Comparison of ENCODE assay signal across 9 cellular contexts in the genomic region with DNA sequence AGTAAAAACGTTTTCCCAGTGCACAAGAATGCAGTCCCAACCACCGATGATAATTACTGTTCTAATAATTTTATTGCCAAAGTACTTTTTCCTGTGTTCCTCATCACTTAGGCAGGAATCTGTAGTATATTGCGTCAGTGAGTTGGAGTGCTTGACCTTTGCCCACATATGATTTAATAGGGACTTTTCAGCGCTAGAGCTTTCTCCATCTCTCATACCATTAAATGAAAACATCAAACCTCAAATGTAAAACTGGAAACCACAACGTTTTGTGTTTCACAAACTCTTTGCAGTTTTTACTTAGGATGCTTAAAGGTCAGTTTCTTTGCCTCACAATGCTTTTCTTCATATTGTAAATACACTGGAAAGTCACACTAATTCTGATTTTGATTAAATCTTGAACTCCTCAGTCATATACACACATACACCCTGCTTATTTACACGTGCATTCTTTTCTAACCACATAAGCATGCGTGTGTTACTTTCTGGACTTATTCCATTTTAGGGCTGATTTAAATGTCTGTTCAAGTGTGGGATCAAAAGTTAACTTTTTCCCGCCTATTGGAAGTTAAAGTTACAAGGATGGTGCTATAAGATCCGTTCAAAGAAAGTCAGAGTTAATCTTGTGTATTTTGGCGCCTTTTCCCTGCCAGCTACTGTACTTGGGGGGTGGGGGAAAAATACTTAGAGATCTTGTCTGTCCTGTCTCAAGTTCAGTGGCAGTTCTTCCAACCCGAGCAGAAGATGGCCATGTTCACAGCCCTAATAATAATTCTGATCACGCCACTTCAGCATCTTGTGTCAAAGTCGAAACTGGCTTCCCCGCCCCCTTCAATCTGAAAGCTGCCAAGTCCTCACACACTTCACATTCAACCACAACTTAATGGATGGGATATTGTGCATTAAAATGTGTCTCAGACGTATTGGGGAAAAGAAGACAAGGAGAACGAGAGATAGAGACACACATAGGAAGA. TPM values are rescaled to one million over a fixed set of nuclear protein-coding genes. Genes with fewer than 3 reads are reported as not detected.
DNase-seq lines count a peak whose midpoint lies in the region; ATAC-seq, FAIRE-seq and TF ChIP-seq lines count a peak whose summit lies in the region.
"Had no signal": no experiment of that assay in that cellular context is flagged by ENCODE, and none has a peak within 500 bp of the region (broad histone marks: within the 10 kb centered on the region; RNA-seq: fewer than 3 reads in every experiment).

No MANE protein-coding gene starts in this region.

- H3K9me3 ChIP-seq in A549 (no peaks in the 10 kb centered on the region), SJCRH30 (replicated peaks) (no peaks in the 10 kb centered on the region), esophagus squamous epithelium (no peaks in the 10 kb centered on the region), osteoblast (ENCODE audit: low read depth, low read length) (no peaks in the 10 kb centered on the region)

- peak in 1 of 2 experiments; percentile 49; a peak in 1 of 5 replicates for TF ChIP-seq EP300 in A549 (IDR thresholded peaks at IDR 0.05)

- no peaks in the 10 kb centered on the region for H3K79me2 ChIP-seq in osteoblast (ENCODE audit: insufficient read depth, low read length)

- peak; percentile 32 to 66 for DNase-seq in A549 (ENCODE audit: low read depth in 1 of 2, low spot score in 1 of 2)
- peak; percentile 65 for DNase-seq in GM04504 (ENCODE audit: low read depth)
- peak; percentile 65 to 72 for DNase-seq in SJCRH30
- no peak for DNase-seq in esophagus squamous epithelium (lab: John Stamatoyannopoulos, UW)
- DNase-seq in osteoblast (ENCODE audit: insufficient read length, low spot score, missing footprints) = peak; percentile 73
- no peak for DNase-seq in GDM1 (lab: John Stamatoyannopoulos, UW)

- no peak for ATAC-seq in A549
- no peak for ATAC-seq in HG03442 (IDR thresholded peaks at IDR 0.05; ENCODE audit: unreplicated experiment)
- ATAC-seq in HG02588 (IDR thresholded peaks at IDR 0.05; ENCODE audit: unreplicated experiment) = no peak
- ATAC-seq: HCT116 had no signal

- POLR2A ChIA-PET in A549 (lab: Yijun Ruan, JAX) = no interaction called here

- no peak for TF ChIP-seq CTCF in A549 (IDR thresholded peaks at IDR 0.05)
- no peak for TF ChIP-seq CTCF in esophagus squamous epithelium (IDR thresholded peaks at IDR 0.05)
- TF ChIP-seq CTCF in osteoblast (IDR thresholded peaks at IDR 0.05; ENCODE audit: extremely low read depth, low read depth, low read length) = no peak

- H4K20me1 ChIP-seq in osteoblast (ENCODE audit: insufficient read depth, low read length) = no peaks in the 10 kb centered on the region

- CTCF ChIA-PET in A549 (lab: Yijun Ruan, JAX) = interaction anchor here (1.2 kb wide), 2 partner anchors 13 to 32 kb away, joined by 3 read pairs; no protein-coding TSS in a partner anchor

- H3K4me2 ChIP-seq in A549 = peak overlapping the region; percentile 95
- H3K4me2 ChIP-seq in osteoblast (ENCODE audit: insufficient read depth, low read length) = peak overlapping the region; percentile 86

- H3K27ac ChIP-seq in A549 = peak overlapping the region; percentile 94 to 99
- H3K27ac ChIP-seq in SJCRH30 = peak overlapping the region; percentile 97
- peak overlapping the region; percentile 94 to 99 (median 97) for H3K27ac ChIP-seq in esophagus squamous epithelium
- peak overlapping the region; percentile 76 for H3K27ac ChIP-seq in osteoblast (ENCODE audit: low read depth, low read length)

- 2% methylated on average over 16 of the region's 16 CpGs for WGBS in A549 (ENCODE audit: missing lambda C conversion rate)
- WGBS in esophagus squamous epithelium, 2 donors = 15 to 19% methylated on average over 16 of the region's 16 CpGs

- TF ChIP-seq RAD21 in A549 (conservative IDR thresholded peaks at IDR 0.05 in 1 of 2, IDR thresholded peaks at IDR 0.05 in 1 of 2) = no peak

- TF ChIP-seq POLR2A in A549 (IDR thresholded peaks at IDR 0.05; ENCODE audit: low read length) (no peak), esophagus squamous epithelium (IDR thresholded peaks at IDR 0.05) (no peak)

- H3K4me3 ChIP-seq in A549 (peak overlapping the region; percentile 60), SJCRH30 (peak overlapping the region; percentile 65), esophagus squamous epithelium (peak overlapping the region in 3 of 4 donors; percentile 66 to 87 (median 76)), osteoblast (ENCODE audit: insufficient read depth, low read length) (peak overlapping the region; percentile 79)

- intact Hi-C loops in esophagus squamous epithelium (cut with DNase I) = no loop called here

- H3K4me1 ChIP-seq in A549 (peaks cover 47% of the 10 kb centered on the region), SJCRH30 (peaks cover 21% of the 10 kb centered on the region), esophagus squamous epithelium (peaks cover 10 to 78% (median 10%) of the 10 kb centered on the region in 3 donors), osteoblast (ENCODE audit: insufficient read depth, low read length) (peaks cover 33% of the 10 kb centered on the region)

- peak; percentile 85 for FAIRE-seq in A549 (lab: Jason Lieb, UNC)

- no peaks in the 10 kb centered on the region for H3K36me3 ChIP-seq in SJCRH30
- no peaks in the 10 kb centered on the region for H3K36me3 ChIP-seq in esophagus squamous epithelium
- no peaks in the 10 kb centered on the region for H3K36me3 ChIP-seq in osteoblast (ENCODE audit: insufficient read depth, low read length)

- H3K27me3 ChIP-seq in SJCRH30 = no peaks in the 10 kb centered on the region
- no peaks in the 10 kb centered on the region for H3K27me3 ChIP-seq in esophagus squamous epithelium
- H3K27me3 ChIP-seq in osteoblast (ENCODE audit: insufficient read depth, low read length) = no peaks in the 10 kb centered on the region

- peak overlapping the region; percentile 30 for H2AFZ ChIP-seq in osteoblast (ENCODE audit: low read length)

TF ChIP-seq in A549, 52 proteins besides CTCF, POLR2A, EP300 and RAD21:
- TF ChIP-seq MYC (IDR thresholded peaks at IDR 0.05; ENCODE audit: borderline replicate concordance, low read length) (no peak), JUN (IDR thresholded peaks at IDR 0.05) (peak in 1 of 2 experiments; percentile 37; a peak in 1 of 5 replicates), MAFK (IDR thresholded peaks at IDR 0.05; ENCODE audit: partially characterized antibody) (no peak), ZC3H11A (IDR thresholded peaks at IDR 0.05) (no peak), CBX8 (IDR thresholded peaks at IDR 0.05) (no peak), FOSL2 (IDR thresholded peaks at IDR 0.05) (no peak), FOSL2 (CRISPR knock-in tag; IDR thresholded peaks at IDR 0.05) (no peak), JUNB (IDR thresholded peaks at IDR 0.05) (peak; percentile 35), CEBPB (IDR thresholded peaks at IDR 0.05) (peak; percentile 76 to 92), RFX5 (IDR thresholded peaks at IDR 0.05) (no peak), GATA3 (IDR thresholded peaks at IDR 0.05; ENCODE audit: borderline replicate concordance) (no peak; the same call in 1 of the 2 replicates)
TF ChIP-seq in A549: peak in this region for 3.

RNA-seq across cellular contexts. Expression of a gene that starts 6.6 kb away (rescaled TPM):
- 21.7 and 27.1 TPM in 2 replicates for polyA plus RNA-seq in A549 (2011; rRNA removed)
- 7.4 and 8.2 TPM in 2 replicates for polyA plus RNA-seq in A549 (2012; cell fraction: cytosol; rRNA removed)
- 7.4 and 11.4 TPM in 2 replicates for polyA plus RNA-seq in A549 (2012; cell fraction: nucleus; rRNA removed)
- polyA plus RNA-seq in A549 (2017; fragmentation: RNase III; extraction: RNeasy Plus Mini Kit Qiagen cat#74134 plus additional on column Dnase treatment) = 10.7 to 13.2 TPM (median 12.0 TPM) in 3 replicates
- 59.3 and 63.6 TPM in 2 replicates for polyA minus RNA-seq in A549 (2011; rRNA and poly(A)+ RNA removed)
- 44.7 and 48.1 TPM in 2 replicates for total RNA-seq in SJCRH30 (2014; rRNA removed; shearing (Covaris generic))
- total RNA-seq in esophagus squamous epithelium = 10 to 100 TPM; 16.8 to 38.1 (median 23.0) TPM
- 21.0 and 26.2 TPM in 2 replicates for total RNA-seq in osteoblast

Comparison
In these comparisons a context has a peak if more than half of its experiments do, and no peak if none do; other contexts are left out.
1. DNase-seq: peak in A549 (2 of 2), GM04504 (single experiment), SJCRH30 (2 of 2) and osteoblast (single experiment); none in esophagus squamous epithelium (single experiment) and GDM1 (single experiment).
2. Peak in every context shown above with its lines, with median percentiles within 50 percentile points of each other: H3K27ac ChIP-seq and H3K4me3 ChIP-seq.